Comparison of ENCODE assay signal across 8 cellular contexts in the genomic region with DNA sequence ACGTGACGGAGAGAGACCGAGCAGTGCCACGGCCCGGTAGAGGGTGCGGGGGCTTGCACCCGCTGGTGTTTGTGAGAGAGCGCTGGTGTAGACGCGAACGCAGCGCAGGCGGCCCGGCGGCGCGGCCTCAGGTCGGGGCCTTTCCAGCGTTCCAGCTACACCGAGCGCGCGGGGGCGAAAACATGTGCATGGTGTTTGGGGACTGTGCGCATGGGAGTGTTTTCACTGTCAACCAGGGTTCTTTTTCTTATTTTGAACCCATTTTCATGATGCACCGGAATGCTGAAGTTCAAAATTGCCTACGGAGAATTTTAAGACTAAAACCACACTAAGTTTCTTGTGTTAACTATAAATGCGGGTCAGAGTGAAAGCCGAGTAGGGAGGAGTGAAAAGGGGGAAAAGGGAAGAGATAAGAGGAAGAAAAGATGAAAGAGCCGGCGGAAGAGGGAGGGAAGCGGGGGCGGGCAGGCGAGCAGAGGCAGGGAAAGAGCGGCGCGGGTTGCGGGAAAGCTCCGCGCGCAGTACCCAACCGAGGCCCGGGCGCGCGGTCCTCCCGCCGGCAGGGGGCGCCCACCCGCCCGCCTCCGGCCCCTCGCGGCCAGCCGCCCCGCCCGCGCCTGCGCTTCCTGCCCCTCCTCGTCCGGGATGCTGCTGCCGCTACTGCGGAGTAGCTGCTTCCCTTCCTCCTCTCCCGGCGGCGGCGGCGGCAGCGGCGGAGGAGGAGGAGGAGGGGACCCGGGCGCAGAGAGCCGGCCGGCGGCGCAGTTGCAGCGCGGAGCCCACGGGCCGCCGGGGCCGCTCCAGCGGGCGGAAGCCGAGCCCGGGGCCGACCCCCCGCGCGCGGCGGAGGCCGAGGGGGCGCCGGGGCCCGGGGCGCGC.
DNase-seq lines count a peak whose midpoint lies in the region; ATAC-seq and TF ChIP-seq lines count a peak whose summit lies in the region.

Gene RAB12, plus strand, starts transcription at position 643 of the 879 bp plus-strand sequence. Its CDS starts 3 bp downstream, at position 646.

- TF ChIP-seq CTCF in choroid plexus epithelial cell (conservative IDR thresholded peaks at IDR 0.05; ENCODE audit: low read depth, low read length), result peak; percentile 28

- peak within 1 kb of the TSS; percentile 91 for H3K4me3 ChIP-seq in ACC112 (ENCODE audit: low read depth, low read length)
- H3K4me3 ChIP-seq in choroid plexus epithelial cell (ENCODE audit: low read depth, low read length), result peak within 1 kb of the TSS; percentile 84

- ATAC-seq in GM18909 (IDR thresholded peaks at IDR 0.05; ENCODE audit: poor library complexity, unreplicated experiment) (peak; percentile 80), HG03196 (IDR thresholded peaks at IDR 0.05; ENCODE audit: unreplicated experiment) (peak; percentile 55)

- peak within 1 kb of the TSS; percentile 53 for H3K27ac ChIP-seq in ACC112 (ENCODE audit: low read depth, low read length)
- H3K27ac ChIP-seq in layer of hippocampus (ENCODE audit: low read depth, low read length), result peak within 1 kb of the TSS; percentile 63

- peaks cover 7% of the 10 kb centered on the region; the same call in 1 of the 2 replicates for H3K36me3 ChIP-seq in ACC112 (ENCODE audit: insufficient read depth, low read length)

- H3K79me2 ChIP-seq in ACC112 (ENCODE audit: control insufficient read depth, insufficient read depth, low read length, unreplicated experiment), result peaks cover 45% of the 10 kb centered on the region

- H2AFZ ChIP-seq in ACC112 (ENCODE audit: low read length, unreplicated experiment), result peak within 1 kb of the TSS; percentile 100

- H3K4me1 ChIP-seq in ACC112 (ENCODE audit: control insufficient read depth, insufficient read depth, low read length, unreplicated experiment), result peaks cover 33% of the 10 kb centered on the region

- no peaks in the 10 kb centered on the region for H3K27me3 ChIP-seq in ACC112 (ENCODE audit: insufficient read depth, low read length)
- H3K27me3 ChIP-seq in layer of hippocampus (ENCODE audit: control insufficient read depth, insufficient read depth, low read length), result no peaks in the 10 kb centered on the region

- DNase-seq in NCI-H446 treated with DMSO at 0.1 percent for 48 hours (lab: John Stamatoyannopoulos, UW) (peak; percentile 62), choroid plexus epithelial cell (ENCODE audit: low read depth) (peak; percentile 86)
- DNase-seq in activated CD4-positive, alpha-beta T cell treated with anti-CD3 and anti-CD28 coated beads for 24 hours (ENCODE audit: low read depth in 2 of 2), result peak; percentile 74 to 80
- peak; percentile 64 to 78 (median 77) for DNase-seq in stimulated activated CD4-positive, alpha-beta T cell treated with anti-CD3 and anti-CD28 coated beads, Interleukin-1b, Interleukin-23, amount 100 ng/mL, for 24 hours (ENCODE audit: low read depth in 4 of 4, low spot score in 1 of 4)

Comparison
In these comparisons a context has a peak if more than half of its experiments do, and no peak if none do; other contexts are left out.
1. Peak in every context shown above with its lines: DNase-seq, ATAC-seq, H3K4me3 ChIP-seq and H3K27ac ChIP-seq.